1 cellular context compared by ENCODE assay signal in genomic region chr6:12528581-12529363, GRCh38.
TF ChIP-seq lines count a peak whose summit lies in the region.

No MANE protein-coding gene starts in this region.

TF ChIP-seq in HEK293, 187 proteins besides CTCF, POLR2A, EP300 and RAD21 (continued from another document and continues in another):
- TF ChIP-seq, protein P1, sequence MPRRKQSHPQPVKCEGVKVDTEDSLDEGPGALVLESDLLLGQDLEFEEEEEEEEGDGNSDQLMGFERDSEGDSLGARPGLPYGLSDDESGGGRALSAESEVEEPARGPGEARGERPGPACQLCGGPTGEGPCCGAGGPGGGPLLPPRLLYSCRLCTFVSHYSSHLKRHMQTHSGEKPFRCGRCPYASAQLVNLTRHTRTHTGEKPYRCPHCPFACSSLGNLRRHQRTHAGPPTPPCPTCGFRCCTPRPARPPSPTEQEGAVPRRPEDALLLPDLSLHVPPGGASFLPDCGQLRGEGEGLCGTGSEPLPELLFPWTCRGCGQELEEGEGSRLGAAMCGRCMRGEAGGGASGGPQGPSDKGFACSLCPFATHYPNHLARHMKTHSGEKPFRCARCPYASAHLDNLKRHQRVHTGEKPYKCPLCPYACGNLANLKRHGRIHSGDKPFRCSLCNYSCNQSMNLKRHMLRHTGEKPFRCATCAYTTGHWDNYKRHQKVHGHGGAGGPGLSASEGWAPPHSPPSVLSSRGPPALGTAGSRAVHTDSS (tag by site-specific recombination; IDR thresholded peaks at IDR 0.05) = 0 out of 2 replicates have a peak, but pooled peaks have one; percentile 26
- no peak for TF ChIP-seq ZFP37 (tag by site-specific recombination; IDR thresholded peaks at IDR 0.05)
- TF ChIP-seq ZNF18 (tag by site-specific recombination; IDR thresholded peaks at IDR 0.05) = peak; percentile 77
- no peak for TF ChIP-seq KLF1 (tag by site-specific recombination; IDR thresholded peaks at IDR 0.05)
- no peak for TF ChIP-seq ZNF248 (tag by site-specific recombination; IDR thresholded peaks at IDR 0.05)
- TF ChIP-seq FEZF1 (tag by site-specific recombination; IDR thresholded peaks at IDR 0.05) = peak; percentile 97
- TF ChIP-seq, protein P2, sequence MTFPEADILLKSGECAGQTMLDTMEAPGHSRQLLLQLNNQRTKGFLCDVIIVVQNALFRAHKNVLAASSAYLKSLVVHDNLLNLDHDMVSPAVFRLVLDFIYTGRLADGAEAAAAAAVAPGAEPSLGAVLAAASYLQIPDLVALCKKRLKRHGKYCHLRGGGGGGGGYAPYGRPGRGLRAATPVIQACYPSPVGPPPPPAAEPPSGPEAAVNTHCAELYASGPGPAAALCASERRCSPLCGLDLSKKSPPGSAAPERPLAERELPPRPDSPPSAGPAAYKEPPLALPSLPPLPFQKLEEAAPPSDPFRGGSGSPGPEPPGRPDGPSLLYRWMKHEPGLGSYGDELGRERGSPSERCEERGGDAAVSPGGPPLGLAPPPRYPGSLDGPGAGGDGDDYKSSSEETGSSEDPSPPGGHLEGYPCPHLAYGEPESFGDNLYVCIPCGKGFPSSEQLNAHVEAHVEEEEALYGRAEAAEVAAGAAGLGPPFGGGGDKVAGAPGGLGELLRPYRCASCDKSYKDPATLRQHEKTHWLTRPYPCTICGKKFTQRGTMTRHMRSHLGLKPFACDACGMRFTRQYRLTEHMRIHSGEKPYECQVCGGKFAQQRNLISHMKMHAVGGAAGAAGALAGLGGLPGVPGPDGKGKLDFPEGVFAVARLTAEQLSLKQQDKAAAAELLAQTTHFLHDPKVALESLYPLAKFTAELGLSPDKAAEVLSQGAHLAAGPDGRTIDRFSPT (tag by site-specific recombination; IDR thresholded peaks at IDR 0.05) = peak; percentile 79
- peak; percentile 91 for TF ChIP-seq OVOL3 (tag by site-specific recombination; IDR thresholded peaks at IDR 0.05)
- TF ChIP-seq ZSCAN16 (tag by site-specific recombination; IDR thresholded peaks at IDR 0.05) = peak; percentile 41; the same call in 1 of the 2 replicates
- no peak for TF ChIP-seq ZNF366 (tag by site-specific recombination; conservative IDR thresholded peaks at IDR 0.05)
- peak; percentile 97 for TF ChIP-seq PRDM6 (tag by site-specific recombination; IDR thresholded peaks at IDR 0.05)
- TF ChIP-seq BCL11B (tag by site-specific recombination; IDR thresholded peaks at IDR 0.05; ENCODE audit: low read depth) = peak; percentile 82; the same call in 1 of the 2 replicates
- TF ChIP-seq WT1 (tag by site-specific recombination; IDR thresholded peaks at IDR 0.05) = peak; percentile 71
- peak; percentile 98 for TF ChIP-seq ZNF843 (tag by site-specific recombination; IDR thresholded peaks at IDR 0.05)
- TF ChIP-seq ZNF654 (tag by site-specific recombination; IDR thresholded peaks at IDR 0.05; ENCODE audit: low read depth) = 0 out of 2 replicates have a peak, but pooled peaks have one; percentile 5
- no peak for TF ChIP-seq ZIC2 (tag by site-specific recombination; IDR thresholded peaks at IDR 0.05)
- TF ChIP-seq ZNF221 (tag by site-specific recombination; IDR thresholded peaks at IDR 0.05; ENCODE audit: borderline replicate concordance) = peak; percentile 57; the same call in 1 of the 2 replicates
- TF ChIP-seq PRDM10 (tag by site-specific recombination; IDR thresholded peaks at IDR 0.05) = peak; percentile 67
- peak; percentile 88 for TF ChIP-seq ZNF488 (tag by site-specific recombination; IDR thresholded peaks at IDR 0.05)
- TF ChIP-seq KLF10 (tag by site-specific recombination; IDR thresholded peaks at IDR 0.05) = peak; percentile 62; the same call in 1 of the 2 replicates
- peak; percentile 58; the same call in 1 of the 2 replicates for TF ChIP-seq GLI2 (tag by site-specific recombination; IDR thresholded peaks at IDR 0.05; ENCODE audit: borderline replicate concordance, low read depth)
- 0 out of 2 replicates have a peak, but pooled peaks have one; percentile 41 for TF ChIP-seq ZNF561 (tag by site-specific recombination; IDR thresholded peaks at IDR 0.05; ENCODE audit: borderline replicate concordance)
- TF ChIP-seq GLIS1 (tag by site-specific recombination; IDR thresholded peaks at IDR 0.05) = peak; percentile 77
- TF ChIP-seq ZNF324 (tag by site-specific recombination; IDR thresholded peaks at IDR 0.05) = no peak
- peak; percentile 94 for TF ChIP-seq PRDM4 (tag by site-specific recombination; IDR thresholded peaks at IDR 0.05)
- TF ChIP-seq, protein P3, sequence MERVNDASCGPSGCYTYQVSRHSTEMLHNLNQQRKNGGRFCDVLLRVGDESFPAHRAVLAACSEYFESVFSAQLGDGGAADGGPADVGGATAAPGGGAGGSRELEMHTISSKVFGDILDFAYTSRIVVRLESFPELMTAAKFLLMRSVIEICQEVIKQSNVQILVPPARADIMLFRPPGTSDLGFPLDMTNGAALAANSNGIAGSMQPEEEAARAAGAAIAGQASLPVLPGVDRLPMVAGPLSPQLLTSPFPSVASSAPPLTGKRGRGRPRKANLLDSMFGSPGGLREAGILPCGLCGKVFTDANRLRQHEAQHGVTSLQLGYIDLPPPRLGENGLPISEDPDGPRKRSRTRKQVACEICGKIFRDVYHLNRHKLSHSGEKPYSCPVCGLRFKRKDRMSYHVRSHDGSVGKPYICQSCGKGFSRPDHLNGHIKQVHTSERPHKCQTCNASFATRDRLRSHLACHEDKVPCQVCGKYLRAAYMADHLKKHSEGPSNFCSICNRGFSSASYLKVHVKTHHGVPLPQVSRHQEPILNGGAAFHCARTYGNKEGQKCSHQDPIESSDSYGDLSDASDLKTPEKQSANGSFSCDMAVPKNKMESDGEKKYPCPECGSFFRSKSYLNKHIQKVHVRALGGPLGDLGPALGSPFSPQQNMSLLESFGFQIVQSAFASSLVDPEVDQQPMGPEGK (tag by site-specific recombination; IDR thresholded peaks at IDR 0.05) = peak; percentile 30; the same call in 1 of the 2 replicates
- TF ChIP-seq ZNF2 (tag by site-specific recombination; IDR thresholded peaks at IDR 0.05) = peak; percentile 41; the same call in 1 of the 2 replicates
- TF ChIP-seq HOXD13 (CRISPR knock-in tag; IDR thresholded peaks at IDR 0.05; ENCODE audit: borderline replicate concordance) = peak; percentile 89
- TF ChIP-seq ZNF837 (tag by site-specific recombination; IDR thresholded peaks at IDR 0.05) = no peak
- 0 out of 2 replicates have a peak, but pooled peaks have one; percentile 29 for TF ChIP-seq ZNF518A (tag by site-specific recombination; conservative IDR thresholded peaks at IDR 0.05; ENCODE audit: low read depth)
- no peak for TF ChIP-seq ZNF350 (tag by site-specific recombination; IDR thresholded peaks at IDR 0.05)
- no peak for TF ChIP-seq ZNF354C (tag by site-specific recombination; IDR thresholded peaks at IDR 0.05; ENCODE audit: borderline replicate concordance, low read depth)
- TF ChIP-seq ZNF658 (tag by site-specific recombination; IDR thresholded peaks at IDR 0.05) = no peak
- peak; percentile 47 for TF ChIP-seq ZNF629 (tag by site-specific recombination; IDR thresholded peaks at IDR 0.05)
